In genomic region chr21:44011123-44011773, GRCh38 we compare ENCODE assay signal across 8 cellular contexts. TPM values are rescaled to one million over a fixed set of nuclear protein-coding genes. Genes with fewer than 3 reads are reported as not detected.
DNase-seq lines count a peak whose midpoint lies in the region; ATAC-seq and TF ChIP-seq lines count a peak whose summit lies in the region.

No MANE protein-coding gene starts in this region.

- H3K27ac ChIP-seq in sigmoid colon, result peak overlapping the region; percentile 85 to 98 (median 98)

- H3K4me3 ChIP-seq in GM12875 (ENCODE audit: low read depth, low read length) (peak overlapping the region; percentile 96), sigmoid colon (peak overlapping the region; percentile 59 to 99 (median 78))

- H3K36me3 ChIP-seq in sigmoid colon, result no peaks in the 10 kb centered on the region

- ATAC-seq in T-helper 17 cell (no peak), GM18511 (IDR thresholded peaks at IDR 0.05; ENCODE audit: unreplicated experiment) (no peak)

- DNase-seq in T-helper 17 cell (no peak), glutamatergic neuron (no peak), sigmoid colon (no peak), activated gamma-delta T cell treated with Interleukin-2 at 50 U/mL for 16 hours (no peak), GM20000 (ENCODE audit: low spot score) (no peak)
- no peak for DNase-seq in stimulated activated CD8-positive, alpha-beta memory T cell treated with anti-CD3 and anti-CD28 coated beads, Interleukin-4, amount 100 ng/mL, for 48 hours

- TF ChIP-seq POLR2A in sigmoid colon (IDR thresholded peaks at IDR 0.05), result no peak

- H3K9me3 ChIP-seq in T-helper 17 cell (ENCODE audit: control insufficient read depth, low read length, poor library complexity, severe bottlenecking), result no peaks in the 10 kb centered on the region
- H3K9me3 ChIP-seq in sigmoid colon, result no peaks in the 10 kb centered on the region

- WGBS in sigmoid colon, 2 donors, result 36 to 38% methylated on average over 20 of the region's 20 CpGs

- H3K4me3 Mint-ChIP-seq in T-helper 17 cell, result peak overlapping the region; percentile 93
- peak overlapping the region; percentile 91 for H3K4me3 Mint-ChIP-seq in glutamatergic neuron (ENCODE audit: unreplicated experiment)

- H3K27ac Mint-ChIP-seq in T-helper 17 cell (peak overlapping the region; percentile 88), glutamatergic neuron (ENCODE audit: unreplicated experiment) (peak overlapping the region; percentile 90)

- peaks cover 0 to 48% (median 34%) of the 10 kb centered on the region in 4 donors for H3K4me1 ChIP-seq in sigmoid colon

- intact Hi-C loops in sigmoid colon (cut with DNase I), result loop anchor here (10.0 kb wide), 1 partner anchor 444 kb away; the partner anchor contains the start of gene LRRC3

- no peak for TF ChIP-seq EP300 in sigmoid colon (IDR thresholded peaks at IDR 0.05)

- no peaks in the 10 kb centered on the region for H3K27me3 ChIP-seq in sigmoid colon

- H3K4me1 Mint-ChIP-seq in T-helper 17 cell, result peaks cover 33% of the 10 kb centered on the region
- peaks cover 17% of the 10 kb centered on the region for H3K4me1 Mint-ChIP-seq in glutamatergic neuron (ENCODE audit: low read depth, unreplicated experiment)

- H3K36me3 Mint-ChIP-seq in T-helper 17 cell (ENCODE audit: low read depth) (no peaks in the 10 kb centered on the region), glutamatergic neuron (ENCODE audit: unreplicated experiment) (peaks cover 5% of the 10 kb centered on the region)

- peaks cover 7% of the 10 kb centered on the region for H3K9me3 Mint-ChIP-seq in glutamatergic neuron (ENCODE audit: unreplicated experiment)

- H3K27me3 Mint-ChIP-seq in T-helper 17 cell, result no peaks in the 10 kb centered on the region
- H3K27me3 Mint-ChIP-seq in glutamatergic neuron (ENCODE audit: unreplicated experiment), result peaks cover 8% of the 10 kb centered on the region

- TF ChIP-seq CTCF in GM12875 (IDR thresholded peaks at IDR 0.05; ENCODE audit: borderline replicate concordance, insufficient read depth, low read depth, low read length) (no peak), glutamatergic neuron (IDR thresholded peaks at IDR 0.05; ENCODE audit: partially characterized antibody, unreplicated experiment) (no peak), sigmoid colon (IDR thresholded peaks at IDR 0.05) (no peak), GM20000 (IDR thresholded peaks at IDR 0.05; ENCODE audit: extremely low read depth, missing control alignments) (no peak)

RNA-seq across cellular contexts. Expression of gene TRAPPC10, which starts 0.9 kb away (rescaled TPM):
- total RNA-seq in T-helper 17 cell, result 100 to 1,000 TPM; 107 to 122 TPM
- total RNA-seq in glutamatergic neuron (ENCODE audit: unreplicated experiment), result 48.4 TPM
- total RNA-seq in sigmoid colon, result 10 to 100 TPM; 18.7 to 26.6 (median 20.3) TPM
- polyA plus RNA-seq in sigmoid colon, result 10 to 100 TPM in 2 of 3 donors, 1 to 10 TPM in 1; 8.4 to 27.3 (median 14.3) TPM
